In the genomic region with DNA sequence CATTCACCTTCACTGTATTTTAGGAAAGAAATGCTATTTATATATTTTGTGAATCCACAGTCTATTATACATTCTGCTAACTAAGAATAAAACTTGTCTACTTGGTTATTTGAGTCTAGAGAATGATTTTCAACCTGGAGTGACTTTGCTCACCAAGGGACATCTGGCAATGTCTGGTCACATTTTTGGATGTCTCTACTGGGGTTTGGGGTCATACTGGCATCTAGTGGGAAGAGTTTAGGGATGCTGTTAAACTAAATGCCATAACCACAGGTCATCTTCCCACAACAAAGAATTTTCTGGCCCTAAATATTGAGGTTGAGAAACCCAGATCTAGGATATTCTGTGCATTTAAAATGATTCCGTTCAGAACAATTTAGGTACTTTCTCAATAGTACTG, we compare ENCODE assay signal across 18 cellular contexts. TPM values are rescaled to one million over a fixed set of nuclear protein-coding genes. Genes with fewer than 3 reads are reported as not detected.
A peak's percentile ranks its signal among the peaks of the same experiment; 100 is the strongest.
DNase-seq lines count a peak whose midpoint lies in the region; ATAC-seq and TF ChIP-seq lines count a peak whose summit lies in the region.
"Had no signal": no experiment of that assay in that cellular context is flagged by ENCODE, and none has a peak within 500 bp of the region (broad histone marks: within the 10 kb centered on the region; RNA-seq: fewer than 3 reads in every experiment).

No MANE protein-coding gene starts in this region.

- POLR2A ChIA-PET in Panc1 (lab: Charles Lee), result no interaction called here

- no peak overlapping the region for H3K9ac ChIP-seq in BLaER1 treated with 17β-estradiol and CSF1 and Interleukin-3, amounts not matched to agents 10 nM and 100 nM

- no peaks in the 10 kb centered on the region for H4K20me1 ChIP-seq in BLaER1 treated with 17β-estradiol and CSF1 and Interleukin-3, amounts not matched to agents 10 nM and 100 nM

- peaks cover 42 to 80% (median 69%) of the 10 kb centered on the region in 10 experiments for H3K4me1 ChIP-seq in BLaER1 treated with 17β-estradiol and CSF1 and Interleukin-3, amounts not matched to agents 10 nM and 100 nM
- H3K4me1 ChIP-seq in Panc1 (ENCODE audit: control insufficient read depth, insufficient read depth, low read length) (no peaks in the 10 kb centered on the region), thyroid gland (peaks cover 12 to 19% of the 10 kb centered on the region in 2 donors)

- no peaks in the 10 kb centered on the region for H3K36me3 ChIP-seq in BLaER1 treated with 17β-estradiol and CSF1 and Interleukin-3, amounts not matched to agents 10 nM and 100 nM
- H3K36me3 ChIP-seq in Panc1 (ENCODE audit: control insufficient read depth, insufficient read depth, low read length), result no peaks in the 10 kb centered on the region
- H3K36me3 ChIP-seq in thyroid gland, result peaks cover 4 to 9% of the 10 kb centered on the region in 2 donors
- H3K36me3 ChIP-seq: esophagus squamous epithelium had no signal

- H3K27ac ChIP-seq in BLaER1 treated with 17β-estradiol and CSF1 and Interleukin-3, amounts not matched to agents 10 nM and 100 nM, result peak overlapping the region in 3 of 11 experiments; percentile 51 to 66 (median 59); a peak in 2 of 22 replicates
- H3K27ac ChIP-seq in Panc1 (ENCODE audit: low read length) (no peak overlapping the region), thyroid gland (no peak overlapping the region)
- H3K27ac ChIP-seq: esophagus squamous epithelium had no signal

- peaks cover 0 to 11% (median 3%) of the 10 kb centered on the region in 11 experiments; a peak in 5 of 22 replicates for H3K9me3 ChIP-seq in BLaER1 treated with 17β-estradiol and CSF1 and Interleukin-3, amounts not matched to agents 10 nM and 100 nM (replicated peaks in 1 of 11)
- no peaks in the 10 kb centered on the region for H3K9me3 ChIP-seq in Panc1 (ENCODE audit: control insufficient read depth, insufficient read depth, low read depth, low read length)
- no peaks in the 10 kb centered on the region for H3K9me3 ChIP-seq in thyroid gland
- H3K9me3 ChIP-seq: esophagus squamous epithelium had no signal

- DNase-seq in HCEC 1CT (peak; percentile 43), Panc1 (ENCODE audit: low read depth, low spot score) (no peak), fibroblast of the aortic adventitia (ENCODE audit: low read depth) (peak; percentile 26), thyroid gland (no peak), amygdala (lab: John Stamatoyannopoulos, UW) (no peak), NK-92 (lab: John Stamatoyannopoulos, UW; ENCODE audit: unreplicated experiment) (no peak)
- DNase-seq: CD4-positive, CD25-positive, alpha-beta regulatory T cell; esophagus squamous epithelium; GF-D8; left colon; NCI-H1048; posterior cingulate gyrus; stimulated activated naive CD4-positive, alpha-beta T cell treated with Interleukin-2 at 50 U/mL for 16 hours; SW 1271 had no signal

- TF ChIP-seq CTCF in Panc1 (IDR thresholded peaks at IDR 0.05) (peak; percentile 11; the same call in 1 of the 2 replicates), fibroblast of the aortic adventitia (IDR thresholded peaks at IDR 0.05; ENCODE audit: insufficient read depth, low read length) (peak; percentile 22), thyroid gland (IDR thresholded peaks at IDR 0.05) (no peak)

- CTCF ChIA-PET in Panc1 (lab: Charles Lee), result no interaction called here

- WGBS in thyroid gland, 2 donors, result 87 to 100% methylated on average over 1 of the region's 1 CpG

- no peak for TF ChIP-seq POLR2A in thyroid gland (IDR thresholded peaks at IDR 0.05)

- in situ Hi-C loops in Panc1 (cut with HindIII; ENCODE audit: low pct_unique_long_range_greater_than_20kb, low sequenced_read_pairs), result no loop called here

- H3K4me2 ChIP-seq in BLaER1 treated with 17β-estradiol and CSF1 and Interleukin-3, amounts not matched to agents 10 nM and 100 nM, result peak overlapping the region in 7 of 11 experiments; percentile 33 to 79 (median 66); a peak in 11 of 22 replicates

- H3K27me3 ChIP-seq in BLaER1 treated with 17β-estradiol and CSF1 and Interleukin-3, amounts not matched to agents 10 nM and 100 nM, result no peaks in the 10 kb centered on the region
- no peaks in the 10 kb centered on the region for H3K27me3 ChIP-seq in Panc1 (ENCODE audit: control insufficient read depth, insufficient read depth, low read length)
- no peaks in the 10 kb centered on the region for H3K27me3 ChIP-seq in thyroid gland

- no peak overlapping the region for H3K4me3 ChIP-seq in BLaER1 treated with 17β-estradiol and CSF1 and Interleukin-3, amounts not matched to agents 10 nM and 100 nM
- no peak overlapping the region for H3K4me3 ChIP-seq in Panc1 (ENCODE audit: low read depth in 2 of 2, low read length in 2 of 2)
- H3K4me3 ChIP-seq in fibroblast of the aortic adventitia (ENCODE audit: low read depth, low read length), result no peak overlapping the region
- H3K4me3 ChIP-seq in thyroid gland (replicated peaks in 1 of 3), result no peak overlapping the region
- H3K4me3 ChIP-seq: esophagus squamous epithelium had no signal

- intact Hi-C loops in Panc1 (cut with micrococcal nuclease; ENCODE audit: unreplicated experiment), result no loop called here
- intact Hi-C loops in thyroid gland (cut with DNase I), result no loop called here

- no peak for ATAC-seq in Panc1
- no peak for ATAC-seq in HG03135 (IDR thresholded peaks at IDR 0.05; ENCODE audit: unreplicated experiment)
- ATAC-seq: HepG2, left colon had no signal

- no TSS peak for BruUV-seq in Panc1 (replicated peaks; lab: Mats Ljungman, UMichigan)

RNA-seq across cellular contexts. Expression of a gene that starts 26.0 kb away (rescaled TPM):
- total RNA-seq in Panc1 (2021; ENCODE audit: unreplicated experiment), result not detected
- not detected for polyA plus RNA-seq in Panc1 (2012; ENCODE audit: insufficient read length)
- not detected in 2 replicates for total RNA-seq in fibroblast of the aortic adventitia (ENCODE audit: low replicate concordance)
- 100 to 1,000 TPM; 296 to 403 (median 324) TPM for total RNA-seq in thyroid gland
- total RNA-seq: activated CD8-positive, alpha-beta memory T cell treated with anti-CD3 and anti-CD28 coated beads for 36 hours; CD4-positive, CD25-positive, alpha-beta regulatory T cell; HepG2 had no signal
- polyA plus RNA-seq: CD4-positive, CD25-positive, alpha-beta regulatory T cell; HepG2 had no signal

Comparison
In these comparisons a context has a peak if more than half of its experiments do, and no peak if none do; other contexts are left out.
1. DNase-seq: peak in HCEC 1CT (single experiment) and fibroblast of the aortic adventitia (single experiment); none in Panc1 (single experiment), thyroid gland (0 of 2), amygdala (0 of 56) and NK-92 (single experiment).
2. CTCF ChIP-seq: peak in Panc1 (single experiment) and fibroblast of the aortic adventitia (single experiment); none in thyroid gland (0 of 6).
3. RNA of a gene that starts 26.0 kb away (total RNA-seq): 296 to 403 TPM in thyroid gland; not detected in Panc1 (single experiment) and not detected in fibroblast of the aortic adventitia; every median in the first group is over 100 times any median in the second.